ENCODE assay signal across 1 cellular context in the genomic region with DNA sequence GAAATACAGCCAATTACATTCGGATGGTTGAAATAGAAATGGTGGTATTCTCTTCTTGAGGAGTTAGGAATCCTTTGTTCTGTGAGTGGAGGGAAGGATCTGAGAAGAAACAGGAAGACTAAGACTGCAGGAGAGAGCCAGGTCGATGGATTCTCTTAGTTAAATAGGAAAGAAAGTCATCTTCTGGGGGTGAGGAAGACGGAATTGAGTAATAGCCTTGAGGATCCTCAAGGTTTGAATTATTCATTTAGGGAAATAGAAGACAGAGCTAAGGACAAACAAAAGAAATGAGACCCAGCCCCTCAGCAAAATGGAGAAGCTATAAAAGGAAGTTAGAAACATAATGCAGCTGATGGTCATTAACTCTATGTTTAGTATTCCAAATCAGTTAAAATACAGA.
TF ChIP-seq lines count a peak whose summit lies in the region.

No MANE protein-coding gene starts in this region.

TF ChIP-seq in K562, 482 proteins besides CTCF, POLR2A, EP300 and RAD21:
- TF ChIP-seq, protein P1, sequence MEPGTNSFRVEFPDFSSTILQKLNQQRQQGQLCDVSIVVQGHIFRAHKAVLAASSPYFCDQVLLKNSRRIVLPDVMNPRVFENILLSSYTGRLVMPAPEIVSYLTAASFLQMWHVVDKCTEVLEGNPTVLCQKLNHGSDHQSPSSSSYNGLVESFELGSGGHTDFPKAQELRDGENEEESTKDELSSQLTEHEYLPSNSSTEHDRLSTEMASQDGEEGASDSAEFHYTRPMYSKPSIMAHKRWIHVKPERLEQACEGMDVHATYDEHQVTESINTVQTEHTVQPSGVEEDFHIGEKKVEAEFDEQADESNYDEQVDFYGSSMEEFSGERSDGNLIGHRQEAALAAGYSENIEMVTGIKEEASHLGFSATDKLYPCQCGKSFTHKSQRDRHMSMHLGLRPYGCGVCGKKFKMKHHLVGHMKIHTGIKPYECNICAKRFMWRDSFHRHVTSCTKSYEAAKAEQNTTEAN (CRISPR knock-in tag; IDR thresholded peaks at IDR 0.05), result no peak
- no peak for TF ChIP-seq FOXK1 (CRISPR knock-in tag; IDR thresholded peaks at IDR 0.05; ENCODE audit: borderline replicate concordance)
- no peak for TF ChIP-seq ERF (CRISPR knock-in tag; IDR thresholded peaks at IDR 0.05)
- TF ChIP-seq ZFP1 (CRISPR knock-in tag; IDR thresholded peaks at IDR 0.05), result no peak
- TF ChIP-seq, protein P2, sequence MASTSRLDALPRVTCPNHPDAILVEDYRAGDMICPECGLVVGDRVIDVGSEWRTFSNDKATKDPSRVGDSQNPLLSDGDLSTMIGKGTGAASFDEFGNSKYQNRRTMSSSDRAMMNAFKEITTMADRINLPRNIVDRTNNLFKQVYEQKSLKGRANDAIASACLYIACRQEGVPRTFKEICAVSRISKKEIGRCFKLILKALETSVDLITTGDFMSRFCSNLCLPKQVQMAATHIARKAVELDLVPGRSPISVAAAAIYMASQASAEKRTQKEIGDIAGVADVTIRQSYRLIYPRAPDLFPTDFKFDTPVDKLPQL (IDR thresholded peaks at IDR 0.05; ENCODE audit: extremely low read depth, insufficient read length), result no peak
- no peak for TF ChIP-seq ARID1B (IDR thresholded peaks at IDR 0.05)
- TF ChIP-seq KHSRP (IDR thresholded peaks at IDR 0.05), result no peak
- no peak for TF ChIP-seq STAT5B (CRISPR knock-in tag; IDR thresholded peaks at IDR 0.05)
- TF ChIP-seq, protein P3, sequence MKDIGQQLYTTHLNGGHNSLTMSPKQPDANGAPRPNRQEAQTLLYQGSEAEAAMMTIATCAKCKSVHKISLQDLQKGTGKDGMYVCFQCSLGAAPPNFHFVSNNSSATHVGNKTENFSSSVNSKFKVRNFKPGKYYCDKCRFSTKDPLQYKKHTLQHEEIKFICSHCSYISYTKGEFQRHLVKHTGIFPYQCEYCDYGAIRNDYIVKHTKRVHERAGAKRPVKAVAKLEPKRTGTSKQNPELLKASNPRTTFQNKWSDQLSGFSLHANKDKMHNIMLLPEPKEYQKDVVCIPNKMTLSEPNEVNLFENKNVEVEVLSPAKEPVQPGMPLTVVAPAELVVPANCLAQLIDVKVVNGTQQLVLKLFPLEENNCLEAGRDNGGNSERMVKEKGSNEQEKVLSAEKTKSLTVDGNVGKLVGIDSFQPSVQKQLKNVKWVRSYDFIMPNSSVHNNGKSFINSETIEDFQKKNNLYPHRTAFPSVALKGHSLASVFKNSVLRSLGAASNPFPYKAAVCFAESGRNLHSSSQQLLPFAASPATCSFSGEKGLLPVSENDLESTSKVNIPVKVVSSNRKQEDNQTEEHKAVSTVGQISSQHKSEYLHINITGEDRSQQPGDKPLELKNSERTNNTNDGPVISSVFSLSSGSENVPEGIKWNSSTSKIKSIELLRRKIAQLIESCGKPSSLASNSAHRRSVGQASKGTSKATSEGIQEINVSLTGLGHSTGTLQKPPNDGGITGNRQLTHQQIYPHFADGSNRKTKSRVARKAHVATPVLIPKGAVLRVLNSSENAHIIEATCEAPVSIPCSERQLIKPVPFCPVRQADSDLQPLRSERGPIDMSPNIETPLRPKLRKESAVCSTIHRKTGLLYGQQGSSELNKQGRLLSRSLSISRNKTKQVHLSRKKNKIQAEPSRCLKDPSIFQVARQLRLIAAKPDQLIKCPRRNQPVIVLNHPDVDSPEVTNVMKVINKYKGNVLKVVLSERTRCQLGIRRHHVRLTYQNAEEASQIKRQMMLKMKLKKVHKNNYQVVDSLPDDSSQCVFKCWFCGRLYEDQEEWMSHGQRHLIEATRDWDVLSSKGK (CRISPR knock-in tag; IDR thresholded peaks at IDR 0.05), result no peak
- TF ChIP-seq ZNF121 (CRISPR knock-in tag; conservative IDR thresholded peaks at IDR 0.05), result no peak
- no peak for TF ChIP-seq SMAD3 (CRISPR knock-in tag; conservative IDR thresholded peaks at IDR 0.05)
- TF ChIP-seq, protein P4, sequence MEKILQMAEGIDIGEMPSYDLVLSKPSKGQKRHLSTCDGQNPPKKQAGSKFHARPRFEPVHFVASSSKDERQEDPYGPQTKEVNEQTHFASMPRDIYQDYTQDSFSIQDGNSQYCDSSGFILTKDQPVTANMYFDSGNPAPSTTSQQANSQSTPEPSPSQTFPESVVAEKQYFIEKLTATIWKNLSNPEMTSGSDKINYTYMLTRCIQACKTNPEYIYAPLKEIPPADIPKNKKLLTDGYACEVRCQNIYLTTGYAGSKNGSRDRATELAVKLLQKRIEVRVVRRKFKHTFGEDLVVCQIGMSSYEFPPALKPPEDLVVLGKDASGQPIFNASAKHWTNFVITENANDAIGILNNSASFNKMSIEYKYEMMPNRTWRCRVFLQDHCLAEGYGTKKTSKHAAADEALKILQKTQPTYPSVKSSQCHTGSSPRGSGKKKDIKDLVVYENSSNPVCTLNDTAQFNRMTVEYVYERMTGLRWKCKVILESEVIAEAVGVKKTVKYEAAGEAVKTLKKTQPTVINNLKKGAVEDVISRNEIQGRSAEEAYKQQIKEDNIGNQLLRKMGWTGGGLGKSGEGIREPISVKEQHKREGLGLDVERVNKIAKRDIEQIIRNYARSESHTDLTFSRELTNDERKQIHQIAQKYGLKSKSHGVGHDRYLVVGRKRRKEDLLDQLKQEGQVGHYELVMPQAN (IDR thresholded peaks at IDR 0.05; ENCODE audit: borderline replicate concordance), result no peak
- TF ChIP-seq, protein P5, sequence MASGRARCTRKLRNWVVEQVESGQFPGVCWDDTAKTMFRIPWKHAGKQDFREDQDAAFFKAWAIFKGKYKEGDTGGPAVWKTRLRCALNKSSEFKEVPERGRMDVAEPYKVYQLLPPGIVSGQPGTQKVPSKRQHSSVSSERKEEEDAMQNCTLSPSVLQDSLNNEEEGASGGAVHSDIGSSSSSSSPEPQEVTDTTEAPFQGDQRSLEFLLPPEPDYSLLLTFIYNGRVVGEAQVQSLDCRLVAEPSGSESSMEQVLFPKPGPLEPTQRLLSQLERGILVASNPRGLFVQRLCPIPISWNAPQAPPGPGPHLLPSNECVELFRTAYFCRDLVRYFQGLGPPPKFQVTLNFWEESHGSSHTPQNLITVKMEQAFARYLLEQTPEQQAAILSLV (tag; IDR thresholded peaks at IDR 0.05), result no peak
- no peak for TF ChIP-seq ATF7 (IDR thresholded peaks at IDR 0.05)
- TF ChIP-seq PURB (CRISPR knock-in tag; IDR thresholded peaks at IDR 0.05; ENCODE audit: low read depth), result no peak
- TF ChIP-seq ZSCAN29 (IDR thresholded peaks at IDR 0.05), result no peak
- TF ChIP-seq SIN3B (IDR thresholded peaks at IDR 0.05; ENCODE audit: low read depth), result no peak
